ENCODE assay signal across 15 cellular contexts in genomic region chr1:215556996-215557395, GRCh38. TPM values are rescaled to one million over a fixed set of nuclear protein-coding genes. Genes with fewer than 3 reads are reported as not detected.
DNase-seq lines count a peak whose midpoint lies in the region; ATAC-seq, FAIRE-seq and TF ChIP-seq lines count a peak whose summit lies in the region.
"Had no signal": no experiment of that assay in that cellular context is flagged by ENCODE, and none has a peak within 500 bp of the region (broad histone marks: within the 10 kb centered on the region; RNA-seq: fewer than 3 reads in every experiment).

No MANE protein-coding gene starts in this region.

- no peak for TF ChIP-seq RAD21 in H1 (IDR thresholded peaks at IDR 0.05 in 1 of 2, conservative IDR thresholded peaks at IDR 0.05 in 1 of 2; ENCODE audit: low read depth in 2 of 2, low read length in 2 of 2)

- no peak overlapping the region for H2BK120ac ChIP-seq in H1 (replicated peaks; ENCODE audit: low read depth, low read length)

- H3K4ac ChIP-seq in H1 (replicated peaks; ENCODE audit: insufficient read length, low read depth, low read length) = no peak overlapping the region

- ATAC-seq in Panc1 (peak; percentile 42; the same call in 1 of the 2 replicates), foreskin keratinocyte (no peak), HG03095 (IDR thresholded peaks at IDR 0.05; ENCODE audit: unreplicated experiment) (no peak)

- H3K27me3 ChIP-seq in Panc1 (ENCODE audit: control insufficient read depth, insufficient read depth, low read length) (no peaks in the 10 kb centered on the region; the same call in 1 of the 2 replicates), H1 (replicated peaks in 1 of 4; ENCODE audit: control insufficient read depth in 3 of 4, extremely low read depth in 1 of 4, insufficient read depth in 3 of 4, low read length in 3 of 4) (no peaks in the 10 kb centered on the region), foreskin keratinocyte (no peaks in the 10 kb centered on the region)
- H3K27me3 ChIP-seq: BLaER1 had no signal

- no peaks in the 10 kb centered on the region for H3K23me2 ChIP-seq in H1 (ENCODE audit: low read depth, low read length)

- H3K9me3 ChIP-seq in Panc1 (ENCODE audit: control insufficient read depth, insufficient read depth, low read depth, low read length) = peaks cover 7% of the 10 kb centered on the region; the same call in 1 of the 2 replicates
- H3K9me3 ChIP-seq in H1 (ENCODE audit: insufficient read depth in 2 of 2, low read depth in 1 of 2, low read length in 1 of 2) = no peaks in the 10 kb centered on the region

- H4K20me1 ChIP-seq in H1 (replicated peaks in 1 of 2; ENCODE audit: control insufficient read depth in 1 of 2, insufficient read depth in 2 of 2, low read length in 2 of 2) = no peaks in the 10 kb centered on the region
- H4K20me1 ChIP-seq: BLaER1 had no signal

- no peak for TF ChIP-seq POLR2A in H1 (IDR thresholded peaks at IDR 0.05; ENCODE audit: control extremely low read depth in 1 of 2, low read depth in 2 of 2, low read length in 2 of 2)

- no peak overlapping the region for H3K18ac ChIP-seq in H1 (ENCODE audit: extremely low read depth, low read length)

- H3K79me1 ChIP-seq in H1 (ENCODE audit: low read depth, low read length) = no peaks in the 10 kb centered on the region

- CTCF ChIA-PET in Panc1 (lab: Charles Lee) (interaction anchor here (0.6 kb wide), 1 partner anchor 13 kb away, joined by 8 read pairs; no protein-coding TSS in a partner anchor), H1 (lab: Charles Lee; ENCODE audit: partially characterized antibody) (interaction anchor here (1.0 kb wide), 1 partner anchor 17 kb away, joined by 3 read pairs; no protein-coding TSS in a partner anchor), RWPE1 (lab: Yijun Ruan, JAX) (no interaction called here)

- no TSS peak for BruUV-seq in Panc1 (replicated peaks; lab: Mats Ljungman, UMichigan)

- H2BK15ac ChIP-seq in H1 (ENCODE audit: low read length) = no peak overlapping the region

- no peak overlapping the region for H3K14ac ChIP-seq in H1 (ENCODE audit: insufficient read length)

- DNase-seq in NCI-H2171 treated with DMSO at 0.1 percent for 48 hours (lab: John Stamatoyannopoulos, UW) = peak; percentile 9
- no peak for DNase-seq in NCI-H2171 (lab: John Stamatoyannopoulos, UW)
- no peak for DNase-seq in Panc1 (ENCODE audit: low read depth, low spot score)
- no peak for DNase-seq in H1 (ENCODE audit: low read depth in 1 of 2, low spot score in 2 of 2)
- DNase-seq in foreskin keratinocyte = no peak
- no peak for DNase-seq in RWPE1 (ENCODE audit: low spot score)
- DNase-seq: Caco-2; CD8-positive, alpha-beta memory T cell; DMS53; GF-D8; H7 had no signal

- no peak overlapping the region for H4K8ac ChIP-seq in H1 (ENCODE audit: extremely low read depth, insufficient read depth, low read length)

- no peak overlapping the region for H2AK5ac ChIP-seq in H1 (ENCODE audit: low read depth, low read length)

- no peak for FAIRE-seq in H1 (lab: Jason Lieb, UNC)
- FAIRE-seq: GM18507 had no signal

- no peak overlapping the region for H4K91ac ChIP-seq in H1 (replicated peaks; ENCODE audit: insufficient read length, low read length)

- no peak overlapping the region for H3K9ac ChIP-seq in H1 (replicated peaks in 1 of 4; ENCODE audit: extremely low read depth in 1 of 4, low read depth in 3 of 4, low read length in 3 of 4)
- H3K9ac ChIP-seq: BLaER1 had no signal

- no peak overlapping the region for H3K27ac ChIP-seq in Panc1 (ENCODE audit: low read length)
- H3K27ac ChIP-seq in H1 (ENCODE audit: low read depth, low read length) = no peak overlapping the region
- H3K27ac ChIP-seq in foreskin keratinocyte = no peak overlapping the region
- H3K27ac ChIP-seq in RWPE1 = no peak overlapping the region
- H3K27ac ChIP-seq: 22Rv1, BLaER1 had no signal

- no peak overlapping the region for H2BK20ac ChIP-seq in H1 (ENCODE audit: low read length)

- in situ Hi-C loops in Panc1 (cut with HindIII; ENCODE audit: low pct_unique_long_range_greater_than_20kb, low sequenced_read_pairs) = no loop called here

- no peak overlapping the region for H3K4me2 ChIP-seq in H1 (ENCODE audit: insufficient read depth in 1 of 2, low read depth in 2 of 2, low read length in 2 of 2)
- H3K4me2 ChIP-seq: BLaER1 had no signal

- H3K23ac ChIP-seq in H1 (ENCODE audit: insufficient read length) = no peak overlapping the region

- peak overlapping the region; percentile 79 for H2AFZ ChIP-seq in H1 (ENCODE audit: low read length)

- intact Hi-C loops in Panc1 (cut with micrococcal nuclease; ENCODE audit: unreplicated experiment) = loop anchor here (2.0 kb wide), 1 partner anchor 72 kb away; no protein-coding TSS in a partner anchor

- 96% methylated on average over 2 of the region's 2 CpGs; no CpG with 5 or more reads in 1 of the 2 experiments for WGBS in H1 (ENCODE audit: extremely low coverage in 1 of 2, insufficient coverage in 1 of 2, insufficient read length in 1 of 2, insufficient replicate concordance in 2 of 2, low coverage in 1 of 2, low lambda C conversion rate in 2 of 2, missing lambda C conversion rate in 1 of 2), 2 experiments

- no peak for TF ChIP-seq EP300 in H1 (IDR thresholded peaks at IDR 0.05; ENCODE audit: borderline replicate concordance in 1 of 2, low read depth in 2 of 2, low read length in 2 of 2)

- H2BK12ac ChIP-seq in H1 (ENCODE audit: low read depth, low read length) = no peak overlapping the region

- POLR2A ChIA-PET in Panc1 (lab: Charles Lee) (interaction anchor here (0.7 kb wide), 1 partner anchor 911 kb away, joined by 3 read pairs; no protein-coding TSS in a partner anchor), H1 (lab: Charles Lee; ENCODE audit: partially characterized antibody) (interaction anchor here (1.5 kb wide), 1 partner anchor 10 kb away, joined by 7 read pairs; the partner anchor contains the start of gene KCTD3), RWPE1 (lab: Yijun Ruan, JAX; ENCODE audit: low non-redundant PET) (no interaction called here)

- no peak for TF ChIP-seq CTCF in Panc1 (IDR thresholded peaks at IDR 0.05)
- no peak for TF ChIP-seq CTCF in H1 (IDR thresholded peaks at IDR 0.05; ENCODE audit: control extremely low read depth in 1 of 3, insufficient read depth in 1 of 3, low read depth in 1 of 3, low read length in 3 of 3)
- no peak for TF ChIP-seq CTCF in foreskin keratinocyte (conservative IDR thresholded peaks at IDR 0.05)
- no peak for TF ChIP-seq CTCF in RWPE1 (conservative IDR thresholded peaks at IDR 0.05; ENCODE audit: low read depth)

- H3K36me3 ChIP-seq in Panc1 (ENCODE audit: control insufficient read depth, insufficient read depth, low read length) (no peaks in the 10 kb centered on the region), H1 (ENCODE audit: control insufficient read depth in 2 of 4, insufficient read depth in 4 of 4, low read length in 3 of 4) (no peaks in the 10 kb centered on the region)
- H3K36me3 ChIP-seq: BLaER1 had no signal

- no peak overlapping the region for H2BK5ac ChIP-seq in H1 (ENCODE audit: low read depth, low read length)

- H3K4me1 ChIP-seq in Panc1 (ENCODE audit: control insufficient read depth, insufficient read depth, low read length) = no peaks in the 10 kb centered on the region
- no peaks in the 10 kb centered on the region for H3K4me1 ChIP-seq in H1 (replicated peaks in 1 of 4; ENCODE audit: control insufficient read depth in 3 of 4, insufficient read depth in 4 of 4, low read length in 3 of 4)
- H3K4me1 ChIP-seq in foreskin keratinocyte = no peaks in the 10 kb centered on the region
- H3K4me1 ChIP-seq: BLaER1 had no signal

- H3K79me2 ChIP-seq in H1 (ENCODE audit: control insufficient read depth in 1 of 2, insufficient read depth in 2 of 2, low read length in 2 of 2) = no peaks in the 10 kb centered on the region

- H3K56ac ChIP-seq in H1 (replicated peaks; ENCODE audit: insufficient read length, low read depth, low read length) = no peak overlapping the region

- H3K4me3 ChIP-seq in Panc1 (ENCODE audit: low read depth in 2 of 2, low read length in 2 of 2) (no peak overlapping the region), H1 (ENCODE audit: extremely low read depth in 1 of 4, insufficient read depth in 2 of 4, low read depth in 3 of 4, low read length in 4 of 4) (no peak overlapping the region)
- H3K4me3 ChIP-seq: BLaER1 had no signal

- no peak overlapping the region for H4K5ac ChIP-seq in H1 (ENCODE audit: insufficient read length, low read depth, low read length)

TF ChIP-seq in H1, 55 proteins besides CTCF, POLR2A, EP300 and RAD21 (continues in another document):
- no peak for TF ChIP-seq CREB1 (IDR thresholded peaks at IDR 0.05)
- TF ChIP-seq CHD1 (IDR thresholded peaks at IDR 0.05; ENCODE audit: low read depth, low read length) = no peak
- TF ChIP-seq POLR2AphosphoS5 (IDR thresholded peaks at IDR 0.05; ENCODE audit: low read depth, low read length) = no peak
- no peak for TF ChIP-seq BCL11A (IDR thresholded peaks at IDR 0.05; ENCODE audit: low read depth in 2 of 2, low read length in 2 of 2)
- no peak for TF ChIP-seq CTBP2 (IDR thresholded peaks at IDR 0.05; ENCODE audit: borderline replicate concordance, insufficient read depth, insufficient read length, low read length)
- no peak for TF ChIP-seq ATF2 (IDR thresholded peaks at IDR 0.05; ENCODE audit: low read length)
- no peak for TF ChIP-seq SUZ12 (IDR thresholded peaks at IDR 0.05; ENCODE audit: low read length)

RNA-seq across cellular contexts. Expression of gene KCTD3, which starts 10.1 kb away (rescaled TPM):
- total RNA-seq in Panc1 (2021; ENCODE audit: unreplicated experiment) (34.7 TPM), foreskin keratinocyte (38.5 and 41.8 TPM in 2 replicates)
- polyA plus RNA-seq in Panc1 (2012; ENCODE audit: insufficient read length) = 15.3 TPM
- 55.6 and 59.4 TPM in 2 replicates for total RNA-seq in H1 (2021; fragmentation: NEBNext Ultra II Directional; extraction: Animal tissue kit (Norgen Biotek cat#: 25700))
- polyA plus RNA-seq in H1 (2011; rRNA removed) (22.4 and 43.0 TPM in 2 replicates), foreskin keratinocyte (13.9 and 17.1 TPM in 2 replicates)
- polyA plus RNA-seq in H1 (2011; cell fraction: cytosol; rRNA removed) = 44.3 TPM
- 41.7 TPM for polyA plus RNA-seq in H1 (2011; cell fraction: nucleus; rRNA removed)
- polyA plus RNA-seq in H1 (2012, experiment 1 of 2) = 33.5 to 49.4 TPM (median 44.1 TPM) in 4 replicates
- polyA plus RNA-seq in H1 (2012, experiment 2 of 2) = 2.9 TPM
- polyA plus RNA-seq in H1 (2013, experiment 1 of 2) = 23.9 TPM
- 24.0 TPM for polyA plus RNA-seq in H1 (2013, experiment 2 of 2)
- polyA minus RNA-seq in H1 (2011; rRNA and poly(A)+ RNA removed) = 116 and 164 TPM in 2 replicates
- 36.7 TPM for polyA minus RNA-seq in H1 (2011; cell fraction: cytosol; rRNA and poly(A)+ RNA removed)
- 81.0 TPM for polyA minus RNA-seq in H1 (2011; cell fraction: nucleus; rRNA and poly(A)+ RNA removed)
